9 cellular contexts compared by ENCODE assay signal in the genomic region with DNA sequence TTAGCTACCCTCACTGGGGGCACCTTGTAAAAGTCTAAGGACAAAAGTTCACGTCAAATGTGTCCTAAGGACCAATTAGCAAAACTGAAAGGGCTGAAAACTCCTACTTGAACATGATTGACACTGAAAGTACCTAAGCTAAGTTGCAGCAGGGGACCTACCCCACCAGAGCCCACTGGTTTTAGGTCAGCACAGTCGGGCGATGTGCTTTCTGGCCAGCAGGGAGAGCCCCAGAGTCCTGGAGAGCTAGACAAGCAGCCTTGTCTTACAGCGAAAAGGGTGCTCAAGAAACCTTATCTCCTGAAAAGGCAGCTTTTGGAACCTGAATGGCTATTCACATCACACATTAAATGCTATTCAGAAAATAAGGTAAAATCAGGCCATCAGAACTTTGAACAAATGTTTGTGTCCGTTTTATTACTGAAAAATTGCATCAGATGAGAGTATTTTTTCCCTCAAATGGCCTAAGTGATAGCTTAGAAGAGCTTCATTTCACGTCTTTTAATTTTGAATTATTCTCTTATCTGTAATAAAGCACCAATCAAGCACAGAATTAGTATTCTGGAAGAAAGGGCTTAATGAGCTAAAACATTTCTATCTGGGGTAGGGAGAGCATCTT. TPM values are rescaled to one million over a fixed set of nuclear protein-coding genes. Genes with fewer than 3 reads are reported as not detected.
DNase-seq lines count a peak whose midpoint lies in the region; ATAC-seq and TF ChIP-seq lines count a peak whose summit lies in the region.
"Had no signal": no experiment of that assay in that cellular context is flagged by ENCODE, and none has a peak within 500 bp of the region (broad histone marks: within the 10 kb centered on the region; RNA-seq: fewer than 3 reads in every experiment).

No MANE protein-coding gene starts in this region.

- peak; percentile 4 for DNase-seq in EH (ENCODE audit: low read depth)
- peak; percentile 33 to 60 for DNase-seq in SJCRH30
- peak; percentile 45 for DNase-seq in activated naive CD8-positive, alpha-beta T cell treated with anti-CD3 and anti-CD28 coated beads for 36 hours
- peak in 2 of 3 donors; percentile 32 to 48 for DNase-seq in mucosa of descending colon
- DNase-seq in GOT3 (lab: John Stamatoyannopoulos, UW): no peak
- no peak for DNase-seq in NCI-H1105 treated with DMSO at 0.1 percent for 48 hours (lab: John Stamatoyannopoulos, UW)

- H3K9me3 ChIP-seq in SJCRH30 (replicated peaks) (peaks cover 4% of the 10 kb centered on the region), mucosa of descending colon (peaks cover 13% of the 10 kb centered on the region)

- H3K4me3 ChIP-seq in SJCRH30 (no peak overlapping the region), mucosa of descending colon (no peak overlapping the region)
- H3K4me3 ChIP-seq: skin epidermis had no signal

- H3K36me3 ChIP-seq in SJCRH30 (no peaks in the 10 kb centered on the region), mucosa of descending colon (ENCODE audit: low read depth) (no peaks in the 10 kb centered on the region)

- ATAC-seq in HG02642 (IDR thresholded peaks at IDR 0.05; ENCODE audit: poor library complexity, unreplicated experiment) (peak; percentile 63), mucosa of descending colon (peak; percentile 65), GM18858 (IDR thresholded peaks at IDR 0.05; ENCODE audit: unreplicated experiment) (no peak)

- H3K4me1 Mint-ChIP-seq in activated naive CD8-positive, alpha-beta T cell treated with anti-CD3 and anti-CD28 coated beads for 36 hours: peaks cover 14% of the 10 kb centered on the region

- no peaks in the 10 kb centered on the region for H3K27me3 ChIP-seq in SJCRH30

- no peaks in the 10 kb centered on the region for H3K27me3 Mint-ChIP-seq in activated naive CD8-positive, alpha-beta T cell treated with anti-CD3 and anti-CD28 coated beads for 36 hours

- H3K9me3 Mint-ChIP-seq in activated naive CD8-positive, alpha-beta T cell treated with anti-CD3 and anti-CD28 coated beads for 36 hours: peaks cover 16% of the 10 kb centered on the region

- no peak overlapping the region for H3K4me3 Mint-ChIP-seq in activated naive CD8-positive, alpha-beta T cell treated with anti-CD3 and anti-CD28 coated beads for 36 hours

- TF ChIP-seq CTCF in mucosa of descending colon (IDR thresholded peaks at IDR 0.05): peak; percentile 52

- peaks cover 6% of the 10 kb centered on the region for H3K36me3 Mint-ChIP-seq in activated naive CD8-positive, alpha-beta T cell treated with anti-CD3 and anti-CD28 coated beads for 36 hours

- H3K27ac ChIP-seq in SJCRH30: no peak overlapping the region
- H3K27ac ChIP-seq: skin epidermis had no signal

- intact Hi-C loops in mucosa of descending colon (cut with DNase I, micrococcal nuclease): no loop called here

- H3K27ac Mint-ChIP-seq in activated naive CD8-positive, alpha-beta T cell treated with anti-CD3 and anti-CD28 coated beads for 36 hours: no peak overlapping the region

- H3K4me1 ChIP-seq in SJCRH30 (no peaks in the 10 kb centered on the region), mucosa of descending colon (ENCODE audit: low read depth) (no peaks in the 10 kb centered on the region)

RNA-seq across cellular contexts. Expression of a gene that starts 52.2 kb away (rescaled TPM):
- total RNA-seq in SJCRH30 (2014; rRNA removed; shearing (Covaris generic)): 84.9 and 90.0 TPM in 2 replicates
- 100 to 1,000 TPM; 196 to 210 TPM for total RNA-seq in activated naive CD8-positive, alpha-beta T cell treated with anti-CD3 and anti-CD28 coated beads for 36 hours
- 10 to 100 TPM in 2 of 3 donors, 1 to 10 TPM in 1; 7.7 to 54.7 (median 14.0) TPM for total RNA-seq in mucosa of descending colon

Comparison
In these comparisons a context has a peak if more than half of its experiments do, and no peak if none do; other contexts are left out.
1. DNase-seq: peak in EH (single experiment), SJCRH30 (2 of 2), activated naive CD8-positive, alpha-beta T cell treated with anti-CD3 and anti-CD28 coated beads for 36 hours (single experiment) and mucosa of descending colon (2 of 3); none in GOT3 (single experiment) and NCI-H1105 treated with DMSO at 0.1 percent for 48 hours (single experiment).